26 cellular contexts compared by ENCODE assay signal in genomic region chr1:57406428-57406827, GRCh38. TPM values are rescaled to one million over a fixed set of nuclear protein-coding genes. Genes with fewer than 3 reads are reported as not detected.
"Had no signal": no experiment of that assay in that cellular context is flagged by ENCODE, and none has a peak within 500 bp of the region (broad histone marks: within the 10 kb centered on the region; RNA-seq: fewer than 3 reads in every experiment).

No MANE protein-coding gene starts in this region.

- H3K36me3 Mint-ChIP-seq: immature natural killer cell; naive thymus-derived CD4-positive, alpha-beta T cell had no signal

- H3K27me3 ChIP-seq: esophagus muscularis mucosa, gastroesophageal sphincter, heart left ventricle, hepatocyte, left lung had no signal

- H3K4me1 Mint-ChIP-seq: immature natural killer cell; naive thymus-derived CD4-positive, alpha-beta T cell had no signal

- H3K9me3 ChIP-seq: esophagus muscularis mucosa, gastroesophageal sphincter, heart left ventricle, left lung, lower lobe of right lung had no signal

- DNase-seq: dermis blood vessel endothelial cell; dorsolateral prefrontal cortex; effector CD4-positive, alpha-beta T cell; effector memory CD4-positive, alpha-beta T cell; foreskin keratinocyte; heart left ventricle; hypothalamus; immature natural killer cell; left cardiac atrium; left lung; left ventricle myocardium superior; lower lobe of right lung; mesenchymal stem cell; midbrain; naive thymus-derived CD4-positive, alpha-beta T cell had no signal

- H2AFZ ChIP-seq: hepatocyte had no signal

- H3K4me2 ChIP-seq: hepatocyte had no signal

- FAIRE-seq: endothelial cell of umbilical vein, frontal cortex, islet of Langerhans, keratinocyte had no signal

- H3K27ac Mint-ChIP-seq: immature natural killer cell; naive thymus-derived CD4-positive, alpha-beta T cell had no signal

- H3K4me1 ChIP-seq: foreskin keratinocyte, left lung, lower lobe of right lung had no signal

- H3K4me3 ChIP-seq: coronary artery, dorsolateral prefrontal cortex, esophagus muscularis mucosa, gastroesophageal sphincter, heart left ventricle, hepatocyte, left lung, lower lobe of right lung had no signal

- H3K36me3 ChIP-seq: esophagus muscularis mucosa, gastroesophageal sphincter, heart left ventricle, left lung, lower lobe of right lung had no signal

- ATAC-seq: foreskin keratinocyte; gastroesophageal sphincter; heart left ventricle; left cardiac atrium; left lung; left ventricle myocardium superior; lower lobe of right lung; naive thymus-derived CD4-positive, alpha-beta T cell had no signal

- H3K27ac ChIP-seq: coronary artery, dorsolateral prefrontal cortex, esophagus muscularis mucosa, foreskin keratinocyte, gastroesophageal sphincter, heart left ventricle, hepatocyte, left lung, lower lobe of right lung had no signal

- H3K4me3 Mint-ChIP-seq: immature natural killer cell; naive thymus-derived CD4-positive, alpha-beta T cell had no signal

RNA-seq across cellular contexts. Expression of gene DAB1, which starts 17.4 kb away (rescaled TPM):
- total RNA-seq: dermis blood vessel endothelial cell, endothelial cell of umbilical vein, epithelial cell of proximal tubule, fibroblast of villous mesenchyme, foreskin keratinocyte, lung microvascular endothelial cell had no signal
- polyA plus RNA-seq: endothelial cell of umbilical vein, foreskin keratinocyte had no signal
